ENCODE assay signal across 13 cellular contexts in the genomic region with DNA sequence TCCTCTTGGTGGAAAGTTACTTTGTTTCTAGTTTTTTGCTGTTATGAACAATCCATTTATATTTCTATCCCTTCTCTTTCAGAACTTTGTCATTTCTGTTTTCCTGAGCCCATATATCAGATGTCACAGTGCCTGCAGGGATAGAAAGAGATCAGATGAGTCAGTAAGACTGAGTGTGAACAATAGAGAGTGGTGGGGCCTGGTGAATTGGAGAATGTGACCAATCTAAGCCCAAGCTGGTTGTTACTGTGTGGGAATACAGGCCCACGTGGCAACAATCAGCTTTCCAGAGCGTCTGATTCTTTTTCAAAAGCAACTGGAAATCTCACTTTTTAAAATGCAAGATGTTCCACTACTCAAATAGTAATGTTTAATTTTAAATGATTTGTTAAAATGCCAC. TPM values are rescaled to one million over a fixed set of nuclear protein-coding genes. Genes with fewer than 3 reads are reported as not detected.
A peak's percentile ranks its signal among the peaks of the same experiment; 100 is the strongest.
DNase-seq lines count a peak whose midpoint lies in the region; ATAC-seq and TF ChIP-seq lines count a peak whose summit lies in the region.
"Had no signal": no experiment of that assay in that cellular context is flagged by ENCODE, and none has a peak within 500 bp of the region (broad histone marks: within the 10 kb centered on the region; RNA-seq: fewer than 3 reads in every experiment).

No MANE protein-coding gene starts in this region.

- peaks cover 2% of the 10 kb centered on the region; the same call in 1 of the 2 replicates for H3K36me3 ChIP-seq in H7 (replicated peaks; ENCODE audit: control insufficient read depth, insufficient read depth, low read length)

- TF ChIP-seq CTCF in epithelial cell of esophagus (IDR thresholded peaks at IDR 0.05; ENCODE audit: insufficient read depth, low read depth, low read length, missing control alignments): no peak

- no peaks in the 10 kb centered on the region for H3K9me3 Mint-ChIP-seq in activated naive CD8-positive, alpha-beta T cell (ENCODE audit: low read depth)
- no peaks in the 10 kb centered on the region for H3K9me3 Mint-ChIP-seq in activated naive CD8-positive, alpha-beta T cell treated with anti-CD3 and anti-CD28 coated beads for 36 hours
- H3K9me3 Mint-ChIP-seq in stimulated activated naive B cell treated with anti-CD40 and anti-IgM and Interleukin-4, amounts not matched to agents 10 μg/mL and 1 μg/mL and 100 μg/mL, for 72 hours: peaks cover 0 to 2% of the 10 kb centered on the region in 2 donors

- H3K27me3 ChIP-seq in H7 (ENCODE audit: control insufficient read depth, insufficient read depth, low read length): no peaks in the 10 kb centered on the region
- H3K27me3 ChIP-seq: tibial artery had no signal

- peak overlapping the region; percentile 20 for H3K4me3 Mint-ChIP-seq in activated naive CD8-positive, alpha-beta T cell
- H3K4me3 Mint-ChIP-seq in activated naive CD8-positive, alpha-beta T cell treated with anti-CD3 and anti-CD28 coated beads for 36 hours: no peak overlapping the region
- peak overlapping the region in 1 of 2 donors; percentile 14 for H3K4me3 Mint-ChIP-seq in stimulated activated naive B cell treated with anti-CD40 and anti-IgM and Interleukin-4, amounts not matched to agents 10 μg/mL and 1 μg/mL and 100 μg/mL, for 72 hours

- ATAC-seq in stimulated activated naive B cell treated with anti-CD40 and anti-IgM and Interleukin-4, amounts not matched to agents 10 μg/mL and 1 μg/mL and 100 μg/mL, for 72 hours (replicated peaks): no peak

- peaks cover 44% of the 10 kb centered on the region for H3K4me1 Mint-ChIP-seq in activated naive CD8-positive, alpha-beta T cell (ENCODE audit: low read depth)
- peaks cover 32% of the 10 kb centered on the region for H3K4me1 Mint-ChIP-seq in activated naive CD8-positive, alpha-beta T cell treated with anti-CD3 and anti-CD28 coated beads for 36 hours
- peaks cover 26 to 51% of the 10 kb centered on the region in 2 donors for H3K4me1 Mint-ChIP-seq in stimulated activated naive B cell treated with anti-CD40 and anti-IgM and Interleukin-4, amounts not matched to agents 10 μg/mL and 1 μg/mL and 100 μg/mL, for 72 hours

- H3K27me3 Mint-ChIP-seq in activated naive CD8-positive, alpha-beta T cell: no peaks in the 10 kb centered on the region
- no peaks in the 10 kb centered on the region for H3K27me3 Mint-ChIP-seq in activated naive CD8-positive, alpha-beta T cell treated with anti-CD3 and anti-CD28 coated beads for 36 hours
- no peaks in the 10 kb centered on the region for H3K27me3 Mint-ChIP-seq in stimulated activated naive B cell treated with anti-CD40 and anti-IgM and Interleukin-4, amounts not matched to agents 10 μg/mL and 1 μg/mL and 100 μg/mL, for 72 hours

- H3K4me3 ChIP-seq in epithelial cell of esophagus (ENCODE audit: low read length) (no peak overlapping the region), H7 (ENCODE audit: insufficient read depth, low read depth, low read length) (no peak overlapping the region)
- H3K4me3 ChIP-seq: coronary artery, tibial artery had no signal

- H3K36me3 Mint-ChIP-seq in activated naive CD8-positive, alpha-beta T cell: peaks cover 29% of the 10 kb centered on the region
- peaks cover 57% of the 10 kb centered on the region for H3K36me3 Mint-ChIP-seq in activated naive CD8-positive, alpha-beta T cell treated with anti-CD3 and anti-CD28 coated beads for 36 hours
- H3K36me3 Mint-ChIP-seq in stimulated activated naive B cell treated with anti-CD40 and anti-IgM and Interleukin-4, amounts not matched to agents 10 μg/mL and 1 μg/mL and 100 μg/mL, for 72 hours: peaks cover 51 to 62% of the 10 kb centered on the region in 2 donors

- DNase-seq in activated naive CD8-positive, alpha-beta T cell treated with anti-CD3 and anti-CD28 coated beads for 36 hours: no peak
- peak; percentile 49 for DNase-seq in RPMI7951 (ENCODE audit: low read depth)
- peak; percentile 37 for DNase-seq in epithelial cell of esophagus (ENCODE audit: low read depth)
- DNase-seq in stimulated activated naive B cell treated with anti-CD40 and anti-IgM and Interleukin-4, amounts not matched to agents 10 μg/mL and 1 μg/mL and 100 μg/mL, for 72 hours: no peak
- no peak for DNase-seq in MV-4-11 (lab: John Stamatoyannopoulos, UW)
- no peak for DNase-seq in H7
- DNase-seq in SHP77 (lab: John Stamatoyannopoulos, UW): no peak
- DNase-seq: activated CD8-positive, alpha-beta memory T cell treated with anti-CD3 and anti-CD28 coated beads, Interleukin-2, amount 50 U/mL, for 48 hours; mesenchymal stem cell; NCI-H2171; tibial artery had no signal

- peak overlapping the region; percentile 55 for H3K27ac Mint-ChIP-seq in activated naive CD8-positive, alpha-beta T cell
- H3K27ac Mint-ChIP-seq in activated naive CD8-positive, alpha-beta T cell treated with anti-CD3 and anti-CD28 coated beads for 36 hours: no peak overlapping the region
- peak overlapping the region; percentile 69 for H3K27ac Mint-ChIP-seq in stimulated activated naive B cell treated with anti-CD40 and anti-IgM and Interleukin-4, amounts not matched to agents 10 μg/mL and 1 μg/mL and 100 μg/mL, for 72 hours

RNA-seq across cellular contexts. Expression of a gene that starts 9.4 kb away (rescaled TPM):
- total RNA-seq in activated naive CD8-positive, alpha-beta T cell treated with anti-CD3 and anti-CD28 coated beads for 36 hours: 10 to 100 TPM; 81.3 to 88.0 TPM
- total RNA-seq in RPMI7951 (2014; rRNA removed; shearing (Covaris generic)): 36.5 and 43.2 TPM in 2 replicates
- total RNA-seq in H7 (2014; rRNA removed; shearing (Covaris generic)): 35.2 and 38.2 TPM in 2 replicates

RNA-seq across cellular contexts. Expression of a gene that starts 9.6 kb away (rescaled TPM):
- 10 to 100 TPM; 30.9 to 32.4 TPM for total RNA-seq in activated naive CD8-positive, alpha-beta T cell treated with anti-CD3 and anti-CD28 coated beads for 36 hours
- 9.1 and 11.4 TPM in 2 replicates for total RNA-seq in RPMI7951 (2014; rRNA removed; shearing (Covaris generic))
- 21.7 and 26.1 TPM in 2 replicates for total RNA-seq in H7 (2014; rRNA removed; shearing (Covaris generic))

RNA-seq across cellular contexts. Expression of a gene that starts 28.0 kb away (rescaled TPM):
- 10 to 100 TPM; 96.5 to 97.8 TPM for total RNA-seq in activated naive CD8-positive, alpha-beta T cell treated with anti-CD3 and anti-CD28 coated beads for 36 hours
- total RNA-seq in RPMI7951 (2014; rRNA removed; shearing (Covaris generic)): 83.6 and 86.3 TPM in 2 replicates
- total RNA-seq in H7 (2014; rRNA removed; shearing (Covaris generic)): 125 and 126 TPM in 2 replicates

RNA-seq across cellular contexts. Expression of a gene that starts 54.6 kb away (rescaled TPM):
- 100 to 1,000 TPM; 175 to 183 TPM for total RNA-seq in activated naive CD8-positive, alpha-beta T cell treated with anti-CD3 and anti-CD28 coated beads for 36 hours
- total RNA-seq in RPMI7951 (2014; rRNA removed; shearing (Covaris generic)): 156 and 176 TPM in 2 replicates
- total RNA-seq in H7 (2014; rRNA removed; shearing (Covaris generic)): 304 and 426 TPM in 2 replicates

Comparison
In these comparisons a context has a peak if more than half of its experiments do, and no peak if none do; other contexts are left out.
1. DNase-seq: peak in RPMI7951 (single experiment) and epithelial cell of esophagus (single experiment); none in activated naive CD8-positive, alpha-beta T cell treated with anti-CD3 and anti-CD28 coated beads for 36 hours (single experiment), stimulated activated naive B cell treated with anti-CD40 and anti-IgM and Interleukin-4, amounts not matched to agents 10 μg/mL and 1 μg/mL and 100 μg/mL, for 72 hours (single experiment), MV-4-11 (single experiment), H7 (single experiment) and SHP77 (0 of 2).